ENCODE assay signal across 8 cellular contexts in genomic region chr12:6567112-6567680, GRCh38. TPM values are rescaled to one million over a fixed set of nuclear protein-coding genes. Genes with fewer than 3 reads are reported as not detected.
DNase-seq lines count a peak whose midpoint lies in the region; ATAC-seq and TF ChIP-seq lines count a peak whose summit lies in the region.

No MANE protein-coding gene starts in this region.

- no peak overlapping the region for H3K27ac ChIP-seq in ovary

- intact Hi-C loops in ovary (cut with DNase I): loop anchor here in 3 of 4 donors (5.0 to 10.0 kb wide), 3 partner anchors 35 to 88 kb away; partner anchors contain the start of gene ACRBP (in 1 of the 3)

- H3K4me3 ChIP-seq in NT2/D1 (ENCODE audit: insufficient read length, low read depth) (peak overlapping the region; percentile 95), endocrine pancreas (ENCODE audit: control insufficient read depth, insufficient read depth, low read length) (peak overlapping the region; percentile 67), ovary (peak overlapping the region; percentile 53)

- TF ChIP-seq CTCF in ovary (IDR thresholded peaks at IDR 0.05): no peak

- H3K27me3 ChIP-seq in NT2/D1 (ENCODE audit: insufficient read depth, insufficient read length): no peaks in the 10 kb centered on the region
- H3K27me3 ChIP-seq in endocrine pancreas (ENCODE audit: control insufficient read depth, insufficient read depth, low read length): no peaks in the 10 kb centered on the region
- no peaks in the 10 kb centered on the region for H3K27me3 ChIP-seq in ovary

- H3K4me1 ChIP-seq in NT2/D1 (ENCODE audit: insufficient read depth, insufficient read length): peaks cover 11% of the 10 kb centered on the region
- peaks cover 7% of the 10 kb centered on the region for H3K4me1 ChIP-seq in endocrine pancreas (ENCODE audit: control insufficient read depth, insufficient read depth, low read length)
- peaks cover 4% of the 10 kb centered on the region for H3K4me1 ChIP-seq in ovary (ENCODE audit: insufficient read depth)

- WGBS in ovary, 3 donors: 32 to 37% (median 32%) methylated on average over 9 of the region's 9 CpGs

- H3K9ac ChIP-seq in NT2/D1 (ENCODE audit: insufficient read length, low read depth): peak overlapping the region; percentile 98
- peak overlapping the region; percentile 42 for H3K9ac ChIP-seq in endocrine pancreas (ENCODE audit: control insufficient read depth, insufficient read depth, low read length)

- H3K9me3 ChIP-seq in NT2/D1 (ENCODE audit: insufficient read depth, low read length): no peaks in the 10 kb centered on the region
- H3K9me3 ChIP-seq in endocrine pancreas (ENCODE audit: control insufficient read depth, low read length): no peaks in the 10 kb centered on the region
- no peaks in the 10 kb centered on the region for H3K9me3 ChIP-seq in ovary

- no peak for TF ChIP-seq EP300 in ovary (IDR thresholded peaks at IDR 0.05)

- ATAC-seq in HG03571 (IDR thresholded peaks at IDR 0.05; ENCODE audit: unreplicated experiment) (no peak), HG02884 (IDR thresholded peaks at IDR 0.05; ENCODE audit: unreplicated experiment) (no peak)

- H3K36me3 ChIP-seq in NT2/D1 (ENCODE audit: insufficient read depth, insufficient read length, low read length): peaks cover 82% of the 10 kb centered on the region
- H3K36me3 ChIP-seq in endocrine pancreas (ENCODE audit: control insufficient read depth, insufficient read depth, low read length): peaks cover 6% of the 10 kb centered on the region
- H3K36me3 ChIP-seq in ovary: no peaks in the 10 kb centered on the region

- DNase-seq in EH (ENCODE audit: low read depth) (peak; percentile 20), NT2/D1 (ENCODE audit: low read depth, low spot score) (no peak), ovary (no peak), NCI-H1694 treated with DMSO at 0.1 percent for 48 hours (lab: John Stamatoyannopoulos, UW) (no peak)
- no peak for DNase-seq in stimulated activated CD4-positive, alpha-beta T cell treated with anti-CD3 and anti-CD28 coated beads, Interleukin-4, amount 100 ng/mL, for 1 hour

- no peak for TF ChIP-seq POLR2A in ovary (IDR thresholded peaks at IDR 0.05)

RNA-seq across cellular contexts. Expression of gene NOP2, which starts 0.9 kb away (rescaled TPM):
- 10 to 100 TPM; 11.6 to 46.9 (median 24.5) TPM for total RNA-seq in ovary
- polyA plus RNA-seq in ovary: 10 to 100 TPM; 11.6 to 31.2 TPM

RNA-seq across cellular contexts. Expression of gene IFFO1, which starts 11.4 kb away (rescaled TPM):
- 10 to 100 TPM; 10.9 to 31.4 (median 22.9) TPM for total RNA-seq in ovary
- polyA plus RNA-seq in ovary: 10 to 100 TPM in 1 of 2 donors, 1 to 10 TPM in 1; 9.7 to 25.9 TPM

RNA-seq across cellular contexts. Expression of gene GAPDH, which starts 32.9 kb away (rescaled TPM):
- 1,000 to 10,000 TPM in 5 of 7 donors, 100 to 1,000 TPM in 2; 661 to 1,442 (median 1,249) TPM for total RNA-seq in ovary
- polyA plus RNA-seq in ovary: 1,000 to 10,000 TPM; 1,086 to 1,247 TPM

RNA-seq across cellular contexts. Expression of gene CHD4, which starts 40.0 kb away (rescaled TPM):
- total RNA-seq in ovary: 100 to 1,000 TPM; 137 to 297 (median 227) TPM
- 100 to 1,000 TPM; 118 to 177 TPM for polyA plus RNA-seq in ovary
